In genomic region chr2:130756041-130756720, GRCh38 we compare ENCODE assay signal across 8 cellular contexts. TPM values are rescaled to one million over a fixed set of nuclear protein-coding genes. Genes with fewer than 3 reads are reported as not detected.
DNase-seq lines count a peak whose midpoint lies in the region; ATAC-seq lines count a peak whose summit lies in the region.
"Had no signal": no experiment of that assay in that cellular context is flagged by ENCODE, and none has a peak within 500 bp of the region (broad histone marks: within the 10 kb centered on the region; RNA-seq: fewer than 3 reads in every experiment).

No MANE protein-coding gene starts in this region.

- in situ Hi-C loops in T47D (cut with HindIII; ENCODE audit: low pct_unique_long_range_greater_than_20kb, low sequenced_read_pairs), result no loop called here

- ATAC-seq in GM18909 (IDR thresholded peaks at IDR 0.05; ENCODE audit: poor library complexity, unreplicated experiment) (peak; percentile 33), left colon (peak; percentile 77)

- peak; percentile 5 for DNase-seq in Jurkat, Clone E6-1 (ENCODE audit: low read depth, low spot score)
- DNase-seq in T47D (ENCODE audit: low read depth in 1 of 2, low spot score in 1 of 2), result peak; percentile 26 to 56
- DNase-seq in left colon, result peak in 1 of 2 donors; percentile 12
- no peak for DNase-seq in GF-D8 (lab: John Stamatoyannopoulos, UW)
- no peak for DNase-seq in NCI-H2107 treated with DMSO at 0.1 percent for 48 hours (lab: John Stamatoyannopoulos, UW; ENCODE audit: unreplicated experiment)
- DNase-seq in T-helper 1 cell, result no peak

- H3K4me3 ChIP-seq in Jurkat, Clone E6-1 (ENCODE audit: low read length), result no peak overlapping the region

- intact Hi-C loops in left colon (cut with DNase I, micrococcal nuclease), result no loop called here

RNA-seq across cellular contexts. Expression of gene AMER3, which starts 0.8 kb away (rescaled TPM):
- not detected for polyA plus RNA-seq in Jurkat, Clone E6-1 (2012; ENCODE audit: insufficient read depth, insufficient read length)
- total RNA-seq in left colon, result under 1 TPM; 0.40 to 0.42 TPM
- total RNA-seq: mononuclear cell had no signal

RNA-seq across cellular contexts. Expression of gene GPR148, which starts 27.3 kb away (rescaled TPM):
- not detected for polyA plus RNA-seq in Jurkat, Clone E6-1 (2012; ENCODE audit: insufficient read depth, insufficient read length)
- not detected for total RNA-seq in left colon
- total RNA-seq: mononuclear cell had no signal

Comparison
In these comparisons a context has a peak if more than half of its experiments do, and no peak if none do; other contexts are left out.
1. DNase-seq: peak in Jurkat, Clone E6-1 (single experiment) and T47D (2 of 2); none in GF-D8 (single experiment), NCI-H2107 treated with DMSO at 0.1 percent for 48 hours (single experiment) and T-helper 1 cell (0 of 5).